ENCODE assay signal across 28 cellular contexts in genomic region chr9:16661816-16662215, GRCh38.
"Had no signal": no experiment of that assay in that cellular context is flagged by ENCODE, and none has a peak within 500 bp of the region (broad histone marks: within the 10 kb centered on the region; RNA-seq: fewer than 3 reads in every experiment).

No MANE protein-coding gene starts in this region.

- H3K27ac ChIP-seq: left lung, lower lobe of right lung, parathyroid adenoma, psoas muscle, right atrium auricular region, right lobe of liver, skin epidermis, stomach, testis, thyroid gland, transverse colon, upper lobe of left lung, vagina had no signal

- H3K36me3 ChIP-seq: left lung, lower lobe of right lung, right atrium auricular region, right lobe of liver, stomach, thyroid gland, transverse colon, upper lobe of left lung, vagina had no signal

- FAIRE-seq: islet of Langerhans had no signal

- H3K9me3 ChIP-seq: left lung, lower lobe of right lung, psoas muscle, right atrium auricular region, right lobe of liver, stomach, testis, thyroid gland, transverse colon, upper lobe of left lung, vagina had no signal

- H3K4me3 ChIP-seq: left lung, lower lobe of right lung, psoas muscle, right atrium auricular region, right lobe of liver, skin epidermis, stomach, testis, thyroid gland, transverse colon, upper lobe of left lung, vagina had no signal

- H3K4me1 ChIP-seq: left lung, lower lobe of right lung, parathyroid adenoma, right lobe of liver, testis, thyroid gland, upper lobe of left lung had no signal

- ATAC-seq: left colon; left lung; lower lobe of right lung; naive thymus-derived CD4-positive, alpha-beta T cell; natural killer cell treated with Interleukin-12 subunit alpha and Interleukin-12 subunit beta and Interleukin-15 and Interleukin-18, amount 100 ng/mL, for 72 hours; right lobe of liver; stimulated activated naive B cell treated with anti-CD40 and anti-IgM and Interleukin-4, amounts not matched to agents 10 μg/mL and 1 μg/mL and 100 μg/mL, for 72 hours; stimulated activated naive CD8-positive, alpha-beta T cell treated with anti-CD3 and anti-CD28 coated beads, Interleukin-15, Interleukin-2, amounts not matched to agents 100 U/mL and 50 U/mL, for 24 hours had no signal

- H2AFZ ChIP-seq: parathyroid adenoma had no signal

- H3K79me2 ChIP-seq: parathyroid adenoma had no signal

- H3K27me3 ChIP-seq: left lung, right atrium auricular region, right lobe of liver, stomach, testis, thyroid gland, transverse colon, upper lobe of left lung, vagina had no signal

- DNase-seq: hypothalamus; immature natural killer cell; kidney; left colon; left lung; lower lobe of right lung; mammary epithelial cell; mesendoderm; naive thymus-derived CD4-positive, alpha-beta T cell; psoas muscle; right lobe of liver; stimulated activated CD4-positive, alpha-beta T cell treated with anti-CD3 and anti-CD28 coated beads, Interleukin-12 subunit alpha, Interleukin-12 subunit beta, amount 100 ng/mL, for 4 hours; stimulated activated CD4-positive, alpha-beta T cell treated with anti-CD3 and anti-CD28 coated beads, Interleukin-15, amount 100 ng/mL, for 24 hours; stimulated activated CD4-positive, alpha-beta T cell treated with anti-CD3 and anti-CD28 coated beads, Interleukin-2, amount 100 ng/mL, for 24 hours; stimulated activated CD4-positive, alpha-beta T cell treated with anti-CD3 and anti-CD28 coated beads, Interleukin-4, amount 100 ng/mL, for 1 hour; stimulated activated naive B cell treated with anti-CD40 and anti-IgM and Interleukin-4, amounts not matched to agents 10 μg/mL and 1 μg/mL and 100 μg/mL, for 72 hours; stimulated activated naive CD8-positive, alpha-beta T cell treated with anti-CD3 and anti-CD28 coated beads, Interleukin-15, Interleukin-2, amounts not matched to agents 100 U/mL and 50 U/mL, for 24 hours; stomach; testis; thyroid gland; transverse colon; upper lobe of left lung had no signal
